1 cellular context compared by ENCODE assay signal in the genomic region with DNA sequence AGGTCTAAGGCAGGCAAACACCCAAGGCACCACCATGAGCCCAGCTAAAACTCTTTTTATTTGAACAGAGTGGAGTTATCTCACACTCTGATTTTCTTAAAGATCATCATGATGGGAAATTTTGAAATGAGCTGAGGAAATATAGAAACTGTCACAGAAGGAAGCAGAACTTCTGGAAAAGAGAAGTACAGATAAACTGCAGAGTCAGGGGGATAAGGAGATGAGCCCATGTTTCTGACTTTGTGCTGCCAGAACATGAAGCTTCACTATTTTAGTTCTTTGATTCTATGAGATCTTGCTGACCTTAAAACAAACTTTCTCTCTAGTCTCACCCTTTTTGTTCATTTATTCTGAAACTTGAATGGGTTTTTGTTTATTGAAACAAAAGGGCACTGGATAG.
TF ChIP-seq lines count a peak whose summit lies in the region.

No MANE protein-coding gene starts in this region.

TF ChIP-seq in HepG2, 621 proteins besides CTCF, POLR2A, EP300 and RAD21 (continued from another document):
- TF ChIP-seq, protein P1, sequence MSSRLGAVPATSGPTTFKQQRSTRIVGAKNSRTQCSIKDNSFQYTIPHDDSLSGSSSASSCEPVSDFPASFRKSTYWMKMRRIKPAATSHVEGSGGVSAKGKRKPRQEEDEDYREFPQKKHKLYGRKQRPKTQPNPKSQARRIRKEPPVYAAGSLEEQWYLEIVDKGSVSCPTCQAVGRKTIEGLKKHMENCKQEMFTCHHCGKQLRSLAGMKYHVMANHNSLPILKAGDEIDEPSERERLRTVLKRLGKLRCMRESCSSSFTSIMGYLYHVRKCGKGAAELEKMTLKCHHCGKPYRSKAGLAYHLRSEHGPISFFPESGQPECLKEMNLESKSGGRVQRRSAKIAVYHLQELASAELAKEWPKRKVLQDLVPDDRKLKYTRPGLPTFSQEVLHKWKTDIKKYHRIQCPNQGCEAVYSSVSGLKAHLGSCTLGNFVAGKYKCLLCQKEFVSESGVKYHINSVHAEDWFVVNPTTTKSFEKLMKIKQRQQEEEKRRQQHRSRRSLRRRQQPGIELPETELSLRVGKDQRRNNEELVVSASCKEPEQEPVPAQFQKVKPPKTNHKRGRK (CRISPR knock-in tag; IDR thresholded peaks at IDR 0.05) = no peak
- TF ChIP-seq, protein P2, sequence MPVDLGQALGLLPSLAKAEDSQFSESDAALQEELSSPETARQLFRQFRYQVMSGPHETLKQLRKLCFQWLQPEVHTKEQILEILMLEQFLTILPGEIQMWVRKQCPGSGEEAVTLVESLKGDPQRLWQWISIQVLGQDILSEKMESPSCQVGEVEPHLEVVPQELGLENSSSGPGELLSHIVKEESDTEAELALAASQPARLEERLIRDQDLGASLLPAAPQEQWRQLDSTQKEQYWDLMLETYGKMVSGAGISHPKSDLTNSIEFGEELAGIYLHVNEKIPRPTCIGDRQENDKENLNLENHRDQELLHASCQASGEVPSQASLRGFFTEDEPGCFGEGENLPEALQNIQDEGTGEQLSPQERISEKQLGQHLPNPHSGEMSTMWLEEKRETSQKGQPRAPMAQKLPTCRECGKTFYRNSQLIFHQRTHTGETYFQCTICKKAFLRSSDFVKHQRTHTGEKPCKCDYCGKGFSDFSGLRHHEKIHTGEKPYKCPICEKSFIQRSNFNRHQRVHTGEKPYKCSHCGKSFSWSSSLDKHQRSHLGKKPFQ (CRISPR knock-in tag; IDR thresholded peaks at IDR 0.05; ENCODE audit: insufficient replicate concordance) = no peak
TF ChIP-seq in HepG2: peak in this region for 0.
